Comparison of ENCODE assay signal across 12 cellular contexts in the genomic region with DNA sequence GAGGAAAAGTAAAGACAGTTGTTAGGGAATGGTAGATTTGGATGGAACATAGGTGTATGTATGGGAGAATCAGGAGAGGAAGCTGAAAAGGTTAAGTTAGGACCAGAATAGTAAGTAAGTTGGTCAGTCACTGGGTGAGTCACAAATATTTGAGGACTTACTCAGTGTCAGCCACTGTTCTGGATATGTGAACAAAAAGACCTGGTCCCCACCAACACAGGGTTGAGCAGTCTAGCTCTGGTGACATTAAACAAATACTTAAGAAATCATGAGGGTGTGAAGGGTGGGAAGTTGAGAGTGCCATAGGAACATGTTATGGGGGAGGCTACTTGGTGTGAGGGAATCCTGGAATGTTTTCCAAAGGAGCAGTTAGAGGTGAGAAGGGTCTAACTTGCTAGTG.
A peak's percentile ranks its signal among the peaks of the same experiment; 100 is the strongest.
DNase-seq lines count a peak whose midpoint lies in the region; ATAC-seq and TF ChIP-seq lines count a peak whose summit lies in the region.
"Had no signal": no experiment of that assay in that cellular context is flagged by ENCODE, and none has a peak within 500 bp of the region (broad histone marks: within the 10 kb centered on the region; RNA-seq: fewer than 3 reads in every experiment).

No MANE protein-coding gene starts in this region.

- peak overlapping the region; percentile 67 for H3K27ac Mint-ChIP-seq in activated T-helper 2 cell treated with anti-CD3 and anti-CD28 coated beads, Interferon-gamma antibody, Interleukin-2, Interleukin-4, amounts not matched to agents 10 μg/mL and 5 μg/mL and 100 μg/mL, durations not matched to agents 14 hours and 24 hours and 36 hours

- peak; percentile 35 for DNase-seq in AG08396 (ENCODE audit: low spot score)
- DNase-seq in HPDE6-E6E7 (ENCODE audit: extremely low spot score) = peak; percentile 45
- DNase-seq in activated T-helper 2 cell treated with anti-CD3 and anti-CD28 coated beads, Interferon-gamma antibody, Interleukin-2, Interleukin-4, amounts not matched to agents 10 μg/mL and 5 μg/mL and 100 μg/mL, durations not matched to agents 14 hours and 24 hours and 36 hours (ENCODE audit: low spot score) = no peak
- no peak for DNase-seq in left lung
- DNase-seq: activated naive CD4-positive, alpha-beta T cell; lower lobe of right lung; right lobe of liver had no signal

- H3K4me3 ChIP-seq in left lung = no peak overlapping the region
- H3K4me3 ChIP-seq: lower lobe of right lung, right lobe of liver had no signal

- peaks cover 45% of the 10 kb centered on the region for H3K4me1 Mint-ChIP-seq in activated T-helper 2 cell treated with anti-CD3 and anti-CD28 coated beads, Interferon-gamma antibody, Interleukin-2, Interleukin-4, amounts not matched to agents 10 μg/mL and 5 μg/mL and 100 μg/mL, durations not matched to agents 14 hours and 24 hours and 36 hours (ENCODE audit: low read depth)

- no peaks in the 10 kb centered on the region for H3K36me3 Mint-ChIP-seq in activated T-helper 2 cell treated with anti-CD3 and anti-CD28 coated beads, Interferon-gamma antibody, Interleukin-2, Interleukin-4, amounts not matched to agents 10 μg/mL and 5 μg/mL and 100 μg/mL, durations not matched to agents 14 hours and 24 hours and 36 hours (ENCODE audit: low read depth)

- no peak overlapping the region for H3K4me3 Mint-ChIP-seq in activated T-helper 2 cell treated with anti-CD3 and anti-CD28 coated beads, Interferon-gamma antibody, Interleukin-2, Interleukin-4, amounts not matched to agents 10 μg/mL and 5 μg/mL and 100 μg/mL, durations not matched to agents 14 hours and 24 hours and 36 hours (ENCODE audit: low read depth)
- H3K4me3 Mint-ChIP-seq: CD14-positive monocyte had no signal

- no peaks in the 10 kb centered on the region for H3K27me3 ChIP-seq in left lung
- H3K27me3 ChIP-seq: right lobe of liver had no signal

- peak; percentile 82 for ATAC-seq in left lung
- no peak for ATAC-seq in GM18870 (IDR thresholded peaks at IDR 0.05; ENCODE audit: unreplicated experiment)
- no peak for ATAC-seq in GM19452 (IDR thresholded peaks at IDR 0.05; ENCODE audit: unreplicated experiment)
- ATAC-seq in GM19351 (IDR thresholded peaks at IDR 0.05; ENCODE audit: unreplicated experiment) = no peak
- no peak for ATAC-seq in GM21529 (IDR thresholded peaks at IDR 0.05; ENCODE audit: unreplicated experiment)

- H3K27ac ChIP-seq in left lung = no peak overlapping the region
- H3K27ac ChIP-seq: lower lobe of right lung, right lobe of liver had no signal

- no peaks in the 10 kb centered on the region for H3K9me3 Mint-ChIP-seq in activated T-helper 2 cell treated with anti-CD3 and anti-CD28 coated beads, Interferon-gamma antibody, Interleukin-2, Interleukin-4, amounts not matched to agents 10 μg/mL and 5 μg/mL and 100 μg/mL, durations not matched to agents 14 hours and 24 hours and 36 hours

- no peak for TF ChIP-seq CTCF in left lung (IDR thresholded peaks at IDR 0.05)

- H3K4me1 ChIP-seq in left lung = peaks cover 0 to 59% of the 10 kb centered on the region in 2 donors
- H3K4me1 ChIP-seq: right lobe of liver had no signal

- H3K36me3 ChIP-seq in left lung = no peaks in the 10 kb centered on the region
- H3K36me3 ChIP-seq: lower lobe of right lung, right lobe of liver had no signal

- peaks cover 12% of the 10 kb centered on the region for H3K27me3 Mint-ChIP-seq in activated T-helper 2 cell treated with anti-CD3 and anti-CD28 coated beads, Interferon-gamma antibody, Interleukin-2, Interleukin-4, amounts not matched to agents 10 μg/mL and 5 μg/mL and 100 μg/mL, durations not matched to agents 14 hours and 24 hours and 36 hours (ENCODE audit: low read depth)

- intact Hi-C loops in activated T-helper 2 cell treated with anti-CD3 and anti-CD28 coated beads, Interferon-gamma antibody, Interleukin-2, Interleukin-4, amounts not matched to agents 10 μg/mL and 5 μg/mL and 100 μg/mL, durations not matched to agents 14 hours and 24 hours and 36 hours (cut with micrococcal nuclease) = loop anchor here (1.0 to 10.0 kb wide), 2 partner anchors 19 to 444 kb away; no protein-coding TSS in a partner anchor
- intact Hi-C loops in left lung (cut with DNase I) = no loop called here

- no peaks in the 10 kb centered on the region for H3K9me3 ChIP-seq in left lung
- H3K9me3 ChIP-seq: lower lobe of right lung, right lobe of liver had no signal

Comparison
In these comparisons a context has a peak if more than half of its experiments do, and no peak if none do; other contexts are left out.
1. DNase-seq: peak in AG08396 (single experiment) and HPDE6-E6E7 (single experiment); none in activated T-helper 2 cell treated with anti-CD3 and anti-CD28 coated beads, Interferon-gamma antibody, Interleukin-2, Interleukin-4, amounts not matched to agents 10 μg/mL and 5 μg/mL and 100 μg/mL, durations not matched to agents 14 hours and 24 hours and 36 hours (single experiment) and left lung (0 of 2).